8 cellular contexts compared by ENCODE assay signal in genomic region chrX:1466971-1467561, GRCh38. TPM values are rescaled to one million over a fixed set of nuclear protein-coding genes. Genes with fewer than 3 reads are reported as not detected.
DNase-seq lines count a peak whose midpoint lies in the region; ATAC-seq and TF ChIP-seq lines count a peak whose summit lies in the region.

No MANE protein-coding gene starts in this region.

- H3K4me1 ChIP-seq in BLaER1 (peaks cover 92% of the 10 kb centered on the region), sigmoid colon (no peaks in the 10 kb centered on the region), HAP-1 (no peaks in the 10 kb centered on the region)

- peak; percentile 42 to 50 for DNase-seq in activated T-cell treated with anti-CD3 and anti-CD28 coated beads, Interleukin-2, amount 50 U/mL, for 72 hours
- DNase-seq in sigmoid colon (peak; percentile 49), HAP-1 (ENCODE audit: low spot score in 2 of 2) (no peak), NCI-H2227 (lab: John Stamatoyannopoulos, UW; ENCODE audit: unreplicated experiment) (no peak), NCI-H1417 (lab: John Stamatoyannopoulos, UW) (no peak)

- peak overlapping the region; percentile 64 for H3K27ac Mint-ChIP-seq in activated T-cell treated with anti-CD3 and anti-CD28 coated beads, Interleukin-2, amount 50 U/mL, for 72 hours

- ATAC-seq in GM19397 (IDR thresholded peaks at IDR 0.05; ENCODE audit: unreplicated experiment) (peak; percentile 43), HG03521 (IDR thresholded peaks at IDR 0.05; ENCODE audit: unreplicated experiment) (peak; percentile 44)
- ATAC-seq in activated T-cell treated with anti-CD3 and anti-CD28 coated beads, Interleukin-2, amount 50 U/mL, for 72 hours (replicated peaks in 1 of 2), result no peak

- no peak for TF ChIP-seq POLR2A in sigmoid colon (IDR thresholded peaks at IDR 0.05)

- no peak for TF ChIP-seq EP300 in sigmoid colon (IDR thresholded peaks at IDR 0.05)

- H3K27me3 ChIP-seq in BLaER1, result no peaks in the 10 kb centered on the region
- H3K27me3 ChIP-seq in sigmoid colon, result peaks cover 11 to 70% (median 13%) of the 10 kb centered on the region in 3 donors
- H3K27me3 ChIP-seq in HAP-1 (ENCODE audit: low read depth), result peaks cover 4% of the 10 kb centered on the region; the same call in 1 of the 2 replicates

- H3K4me3 Mint-ChIP-seq in activated T-cell treated with anti-CD3 and anti-CD28 coated beads, Interleukin-2, amount 50 U/mL, for 72 hours, result peak overlapping the region; percentile 68 to 84

- peaks cover 15 to 36% of the 10 kb centered on the region in 2 donors for H3K36me3 Mint-ChIP-seq in activated T-cell treated with anti-CD3 and anti-CD28 coated beads, Interleukin-2, amount 50 U/mL, for 72 hours (ENCODE audit: insufficient read depth in 2 of 2)

- peaks cover 1 to 3% of the 10 kb centered on the region in 2 donors for H3K9me3 Mint-ChIP-seq in activated T-cell treated with anti-CD3 and anti-CD28 coated beads, Interleukin-2, amount 50 U/mL, for 72 hours

- H3K4me3 ChIP-seq in BLaER1 (peak overlapping the region; percentile 38), sigmoid colon (no peak overlapping the region), HAP-1 (no peak overlapping the region)

- peak overlapping the region; percentile 31; the same call in 1 of the 2 replicates for H3K9ac ChIP-seq in BLaER1

- H3K27ac ChIP-seq in BLaER1 (peak overlapping the region; percentile 55), sigmoid colon (no peak overlapping the region)

- peak overlapping the region; percentile 82 for H3K4me2 ChIP-seq in BLaER1

- H3K9me3 ChIP-seq in BLaER1 (no peaks in the 10 kb centered on the region), sigmoid colon (no peaks in the 10 kb centered on the region), HAP-1 (no peaks in the 10 kb centered on the region)

- peaks cover 96% of the 10 kb centered on the region for H3K4me1 Mint-ChIP-seq in activated T-cell treated with anti-CD3 and anti-CD28 coated beads, Interleukin-2, amount 50 U/mL, for 72 hours (ENCODE audit: low read depth)

- WGBS in sigmoid colon, 2 donors, result 24 to 26% methylated on average over 20 of the region's 20 CpGs

- no peak for TF ChIP-seq CTCF in sigmoid colon (IDR thresholded peaks at IDR 0.05)

- intact Hi-C loops in sigmoid colon (cut with DNase I), result no loop called here

- no peaks in the 10 kb centered on the region for H3K27me3 Mint-ChIP-seq in activated T-cell treated with anti-CD3 and anti-CD28 coated beads, Interleukin-2, amount 50 U/mL, for 72 hours (ENCODE audit: low read depth)

- H3K36me3 ChIP-seq in BLaER1 (peaks cover 50% of the 10 kb centered on the region), sigmoid colon (no peaks in the 10 kb centered on the region), HAP-1 (replicated peaks) (no peaks in the 10 kb centered on the region)

- H4K20me1 ChIP-seq in BLaER1, result peaks cover 91% of the 10 kb centered on the region

- in situ Hi-C loops in HAP-1 (cut with MboI; ENCODE audit: low sequenced_read_pairs), result loop anchor here (25.0 kb wide), 1 partner anchor 1345 kb away; no protein-coding TSS in a partner anchor

RNA-seq across cellular contexts. Expression of gene ASMTL, which starts 14.4 kb away (rescaled TPM):
- total RNA-seq in activated T-cell treated with anti-CD3 and anti-CD28 coated beads, Interleukin-2, amount 50 U/mL, for 72 hours, result 100 to 1,000 TPM in 1 of 2 donors, 10 to 100 TPM in 1; 70.4 to 101 TPM
- 10 to 100 TPM; 20.8 to 30.6 (median 29.3) TPM for total RNA-seq in sigmoid colon
- polyA plus RNA-seq in sigmoid colon, result 10 to 100 TPM; 11.8 to 24.0 (median 21.0) TPM

Comparison
In these comparisons a context has a peak if more than half of its experiments do, and no peak if none do; other contexts are left out.
1. ATAC-seq: peak in GM19397 (single experiment) and HG03521 (single experiment); none in activated T-cell treated with anti-CD3 and anti-CD28 coated beads, Interleukin-2, amount 50 U/mL, for 72 hours (0 of 2).
2. DNase-seq: peak in activated T-cell treated with anti-CD3 and anti-CD28 coated beads, Interleukin-2, amount 50 U/mL, for 72 hours (2 of 2) and sigmoid colon (single experiment); none in HAP-1 (0 of 2), NCI-H2227 (single experiment) and NCI-H1417 (0 of 3).